In genomic region chr19:37906868-37907734, GRCh38 we compare ENCODE assay signal across 8 cellular contexts. TPM values are rescaled to one million over a fixed set of nuclear protein-coding genes. Genes with fewer than 3 reads are reported as not detected.
DNase-seq lines count a peak whose midpoint lies in the region; ATAC-seq and TF ChIP-seq lines count a peak whose summit lies in the region.

Gene SIPA1L3 (plus strand): TSS chr19:37907208. CDS start chr19:38081566, 174,358 bp downstream.

- no peaks in the 10 kb centered on the region for H3K9me2 ChIP-seq in PC-3 (replicated peaks; ENCODE audit: low read length)

- CTCF ChIA-PET in PC-3 (lab: Charles Lee): interaction anchor here (0.6 kb wide), 1 partner anchor 324 kb away, joined by 3 read pairs; no protein-coding TSS in a partner anchor

- no peaks in the 10 kb centered on the region for H3K27me3 ChIP-seq in PC-3 (ENCODE audit: low read length)
- H3K27me3 ChIP-seq in mucosa of stomach (ENCODE audit: control insufficient read depth, insufficient read depth, low read length): no peaks in the 10 kb centered on the region

- POLR2A ChIA-PET in PC-3 (lab: Charles Lee; ENCODE audit: unreplicated experiment): interaction anchor here (0.6 to 1.2 kb wide), 2 partner anchors 25 to 106 kb away, joined by 3 to 5 read pairs; no protein-coding TSS in a partner anchor

- H2AFZ ChIP-seq in PC-3 (ENCODE audit: low read length): peak within 1 kb of the TSS; percentile 99

- no peaks in the 10 kb centered on the region for H3K9me3 ChIP-seq in PC-3 (ENCODE audit: low read length)
- no peaks in the 10 kb centered on the region for H3K9me3 ChIP-seq in mucosa of stomach (ENCODE audit: control insufficient read depth, low read length)

- no peaks in the 10 kb centered on the region for H4K20me1 ChIP-seq in PC-3 (ENCODE audit: low read length)

- no TSS peak for BruUV-seq in PC-3 (replicated peaks; lab: Mats Ljungman, UMichigan)

- peak within 1 kb of the TSS; percentile 67 for H3K27ac ChIP-seq in PC-3 (ENCODE audit: low read length)

- peak within 1 kb of the TSS; percentile 87 for H3K9ac ChIP-seq in PC-3 (ENCODE audit: low read length)
- H3K9ac ChIP-seq in mucosa of stomach (ENCODE audit: low read length): peak within 1 kb of the TSS; percentile 70

- no peak for TF ChIP-seq CTCF in PC-3 (conservative IDR thresholded peaks at IDR 0.05; ENCODE audit: low read depth, low read length)

- H3K79me2 ChIP-seq in PC-3 (ENCODE audit: low read length): peaks cover 51% of the 10 kb centered on the region

- peak; percentile 73 for ATAC-seq in GM21576 (IDR thresholded peaks at IDR 0.05; ENCODE audit: unreplicated experiment)
- peak; percentile 90 for ATAC-seq in PC-3

- no peaks in the 10 kb centered on the region for H3F3A ChIP-seq in PC-3 (ENCODE audit: low read length, unreplicated experiment)

- peaks cover 21% of the 10 kb centered on the region for H3K4me1 ChIP-seq in PC-3 (ENCODE audit: insufficient read depth, low read length)
- H3K4me1 ChIP-seq in mucosa of stomach (ENCODE audit: control insufficient read depth, insufficient read depth, low read length): peaks cover 13% of the 10 kb centered on the region

- no peak for TF ChIP-seq RAD21 in Ishikawa (IDR thresholded peaks at IDR 0.05; ENCODE audit: low read depth)

- H3K4me2 ChIP-seq in PC-3 (ENCODE audit: low read length): peak within 1 kb of the TSS; percentile 88

- intact Hi-C loops in PC-3 (cut with micrococcal nuclease): loop anchor here (2.0 kb wide), 2 partner anchors 26 to 92 kb away; no protein-coding TSS in a partner anchor

- DNase-seq in DMS114 treated with DMSO at 0.1 percent for 48 hours (lab: John Stamatoyannopoulos, UW; ENCODE audit: unreplicated experiment): peak; percentile 97
- DNase-seq in PC-3: peak; percentile 95
- peak; percentile 90 for DNase-seq in activated T-cell treated with anti-CD3 and anti-CD28 coated beads, Interleukin-2, amount 50 U/mL, for 1 hour
- peak; percentile 93 for DNase-seq in erythroblast (lab: John Stamatoyannopoulos, UW)
- DNase-seq in stimulated activated CD8-positive, alpha-beta memory T cell treated with anti-CD3 and anti-CD28 coated beads, Interleukin-7, amount 100 ng/mL, for 24 hours (ENCODE audit: low read depth): peak; percentile 82

- H3K36me3 ChIP-seq in PC-3 (ENCODE audit: low read depth, low read length): no peaks in the 10 kb centered on the region
- no peaks in the 10 kb centered on the region for H3K36me3 ChIP-seq in mucosa of stomach (ENCODE audit: control insufficient read depth, insufficient read depth, low read length)

- TF ChIP-seq EP300 in Ishikawa (IDR thresholded peaks at IDR 0.05; ENCODE audit: borderline replicate concordance): no peak; the same call in 1 of the 2 replicates

- no peak for TF ChIP-seq POLR2A in erythroblast (IDR thresholded peaks at IDR 0.05; ENCODE audit: low read length)

- H3K4me3 ChIP-seq in PC-3 (ENCODE audit: low read length) (peak within 1 kb of the TSS; percentile 95), mucosa of stomach (ENCODE audit: low read length) (peak within 1 kb of the TSS; percentile 85)

TF ChIP-seq in Ishikawa, 13 proteins besides CTCF, POLR2A, EP300 and RAD21:
- TF ChIP-seq TAF1 (IDR thresholded peaks at IDR 0.05; ENCODE audit: low read depth) (peak; percentile 74; the same call in 1 of the 2 replicates), USF1 (IDR thresholded peaks at IDR 0.05) (no peak), TCF12 (IDR thresholded peaks at IDR 0.05; ENCODE audit: low read depth) (peak; percentile 41), ZBTB7A (IDR thresholded peaks at IDR 0.05; ENCODE audit: low read depth) (0 out of 2 replicates have a peak, but pooled peaks have one; percentile 16), YY1 (IDR thresholded peaks at IDR 0.05; ENCODE audit: low read depth) (peak; percentile 74; the same call in 1 of the 2 replicates)

RNA-seq across cellular contexts. Expression of gene SIPA1L3, which starts in this region (rescaled TPM):
- 38.7 and 56.3 TPM in 2 replicates for total RNA-seq in PC-3 (2014; rRNA removed)

Comparison
In these comparisons a context has a peak if more than half of its experiments do, and no peak if none do; other contexts are left out.
1. Peak in every context shown above with its lines: DNase-seq, ATAC-seq, H3K4me3 ChIP-seq and H3K27ac ChIP-seq.